ENCODE assay signal across 9 cellular contexts in the genomic region with DNA sequence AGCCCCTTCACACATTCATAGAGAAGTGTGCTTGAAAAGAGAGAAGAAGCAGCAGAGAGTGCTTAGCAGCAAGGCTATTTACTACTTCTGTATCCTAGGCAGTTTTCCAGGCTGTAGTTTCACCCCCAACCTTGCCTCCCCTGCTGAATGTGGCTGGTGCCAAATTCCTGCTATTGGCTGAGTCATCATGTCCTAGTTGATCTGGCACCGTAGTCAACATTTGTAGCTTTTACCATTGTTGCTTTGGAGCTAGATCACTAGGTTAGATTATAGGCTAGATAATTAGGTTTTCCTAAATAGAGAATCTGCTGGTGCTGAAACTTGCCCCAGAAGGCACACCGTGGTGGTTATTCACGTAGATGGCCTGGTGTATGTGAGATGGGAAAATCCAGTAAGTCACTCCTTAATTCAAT. TPM values are rescaled to one million over a fixed set of nuclear protein-coding genes. Genes with fewer than 3 reads are reported as not detected.
DNase-seq lines count a peak whose midpoint lies in the region; ATAC-seq and TF ChIP-seq lines count a peak whose summit lies in the region.
"Had no signal": no experiment of that assay in that cellular context is flagged by ENCODE, and none has a peak within 500 bp of the region (broad histone marks: within the 10 kb centered on the region; RNA-seq: fewer than 3 reads in every experiment).

No MANE protein-coding gene starts in this region.

- H3K27ac ChIP-seq in HUES6 (ENCODE audit: low read depth, low read length) (peak overlapping the region; percentile 85), subcutaneous abdominal adipose tissue (ENCODE audit: low read depth, low read length) (peak overlapping the region; percentile 69)

- peaks cover 36% of the 10 kb centered on the region for H3K4me1 Mint-ChIP-seq in brain

- H3K36me3 ChIP-seq in HUES6 (ENCODE audit: control insufficient read depth, insufficient read depth, low read length) (no peaks in the 10 kb centered on the region), subcutaneous abdominal adipose tissue (ENCODE audit: control insufficient read depth in 5 of 5, insufficient read depth in 5 of 5, low read length in 5 of 5) (no peaks in the 10 kb centered on the region)

- ATAC-seq in HG02610 (IDR thresholded peaks at IDR 0.05; ENCODE audit: unreplicated experiment) (no peak), HG03342 (IDR thresholded peaks at IDR 0.05; ENCODE audit: unreplicated experiment) (no peak)

- H3K4me3 ChIP-seq in HUES6 (ENCODE audit: low read depth, low read length): peak overlapping the region; percentile 34
- peak overlapping the region in 1 of 5 donors; percentile 45 for H3K4me3 ChIP-seq in subcutaneous abdominal adipose tissue (ENCODE audit: low read depth in 1 of 5, low read length in 5 of 5)

- no peaks in the 10 kb centered on the region for H3K27me3 ChIP-seq in HUES6 (ENCODE audit: control insufficient read depth, insufficient read depth, low read length)
- no peaks in the 10 kb centered on the region for H3K27me3 ChIP-seq in subcutaneous abdominal adipose tissue (ENCODE audit: control insufficient read depth in 5 of 5, insufficient read depth in 4 of 5, low read length in 5 of 5)

- no peaks in the 10 kb centered on the region for H3K27me3 Mint-ChIP-seq in brain

- H3K27ac Mint-ChIP-seq in brain: peak overlapping the region; percentile 1 to 88 (median 42)

- H3K4me1 ChIP-seq in HUES6 (ENCODE audit: control insufficient read depth, insufficient read depth, low read length) (peaks cover 33% of the 10 kb centered on the region), subcutaneous abdominal adipose tissue (ENCODE audit: control insufficient read depth in 5 of 5, insufficient read depth in 5 of 5, low read length in 5 of 5) (peaks cover 14 to 23% (median 22%) of the 10 kb centered on the region in 5 donors)

- peak overlapping the region; percentile 65 for H3K9ac ChIP-seq in HUES6 (ENCODE audit: low read length)
- H3K9ac ChIP-seq in subcutaneous abdominal adipose tissue (ENCODE audit: low read length in 5 of 5): no peak overlapping the region

- H3K9me3 ChIP-seq in HUES6 (ENCODE audit: control insufficient read depth, insufficient read depth, low read depth, low read length) (no peaks in the 10 kb centered on the region), subcutaneous abdominal adipose tissue (ENCODE audit: control insufficient read depth in 5 of 5, low read length in 5 of 5) (no peaks in the 10 kb centered on the region)

- H3K4me3 Mint-ChIP-seq in brain: peak overlapping the region in 3 of 5 experiments; percentile 20 to 65 (median 44)

- H3K9me3 Mint-ChIP-seq in brain: peaks cover 0 to 6% (median 0%) of the 10 kb centered on the region in 5 experiments

- peak; percentile 23 for DNase-seq in 8988T
- peak; percentile 47 for DNase-seq in inferior parietal cortex (ENCODE audit: extremely low spot score)
- no peak for DNase-seq in NCI-H2196 treated with DMSO at 0.1 percent for 48 hours (lab: John Stamatoyannopoulos, UW; ENCODE audit: unreplicated experiment)
- DNase-seq: DND-41 had no signal

- H3K36me3 Mint-ChIP-seq in brain: no peaks in the 10 kb centered on the region

- no peak for TF ChIP-seq CTCF in brain (conservative IDR thresholded peaks at IDR 0.05)

RNA-seq across cellular contexts. Expression of gene ARHGAP42, which starts 32.7 kb away (rescaled TPM):
- polyA plus RNA-seq in brain (ENCODE audit: insufficient read depth, low read depth, low replicate concordance): 0.59 TPM
